11 cellular contexts compared by ENCODE assay signal in genomic region chr19:15317392-15318011, GRCh38. TPM values are rescaled to one million over a fixed set of nuclear protein-coding genes. Genes with fewer than 3 reads are reported as not detected.
DNase-seq lines count a peak whose midpoint lies in the region; ATAC-seq and TF ChIP-seq lines count a peak whose summit lies in the region.
"Had no signal": no experiment of that assay in that cellular context is flagged by ENCODE, and none has a peak within 500 bp of the region (broad histone marks: within the 10 kb centered on the region; RNA-seq: fewer than 3 reads in every experiment).

No MANE protein-coding gene starts in this region.

- 47% methylated on average over 3 of the region's 3 CpGs for WGBS in smooth muscle cell (ENCODE audit: low lambda C conversion rate)

- H3F3A ChIP-seq in smooth muscle cell (ENCODE audit: low read depth) = peaks cover 3% of the 10 kb centered on the region

- no peak overlapping the region for H3K4me3 ChIP-seq in smooth muscle cell

- POLR2A ChIA-PET in T-cell (lab: Charles Lee) = interaction anchor here (0.5 to 1.2 kb wide), 6 partner anchors 10 to 953 kb away, joined by 3 to 6 read pairs (median 4); no protein-coding TSS in a partner anchor

- CTCF ChIA-PET in T-cell (lab: Charles Lee) = interaction anchor here (0.5 to 0.9 kb wide), 5 partner anchors 9 to 1300 kb away, joined by 3 to 6 read pairs (median 5); no protein-coding TSS in a partner anchor

- peak overlapping the region; percentile 78 for H3K27ac Mint-ChIP-seq in activated CD4-positive, alpha-beta T cell treated with anti-CD3 and anti-CD28 coated beads, Interleukin-2, amount 10 ng/mL, durations not matched to agents 24 days and 14 days
- H3K27ac Mint-ChIP-seq in T-cell = peak overlapping the region in 1 of 2 donors; percentile 29

- H3K79me2 ChIP-seq in smooth muscle cell (ENCODE audit: low read depth) = peaks cover 100% of the 10 kb centered on the region

- no peaks in the 10 kb centered on the region for H3K27me3 ChIP-seq in smooth muscle cell (ENCODE audit: low read depth)

- no peak for DNase-seq in activated CD4-positive, alpha-beta T cell treated with anti-CD3 and anti-CD28 coated beads, Interleukin-2, amount 10 ng/mL, durations not matched to agents 24 days and 14 days
- DNase-seq in activated CD4-positive, alpha-beta T cell treated with anti-CD3 and anti-CD28 coated beads, Interleukin-2, amount 50 U/mL, for 1 hour = no peak
- DNase-seq in T-cell (no peak), hepatic stellate cell (ENCODE audit: low spot score) (peak; percentile 63), smooth muscle cell (lab: John Stamatoyannopoulos, UW; ENCODE audit: unreplicated experiment) (no peak), KBM-7 (no peak), sciatic nerve (ENCODE audit: low spot score) (no peak)
- DNase-seq: NCI-H69; stimulated activated CD4-positive, alpha-beta T cell treated with anti-CD3 and anti-CD28 coated beads, Interleukin-4, amount 100 ng/mL, for 1 hour had no signal

- intact Hi-C loops in activated CD4-positive, alpha-beta T cell treated with anti-CD3 and anti-CD28 coated beads, Interleukin-2, amount 10 ng/mL, durations not matched to agents 24 days and 14 days (cut with micrococcal nuclease) = loop anchor here (2.0 kb wide), 1 partner anchor 17 kb away; no protein-coding TSS in a partner anchor
- intact Hi-C loops in sciatic nerve (cut with DNase I) = no loop called here

- peaks cover 75% of the 10 kb centered on the region for H3K4me1 Mint-ChIP-seq in activated CD4-positive, alpha-beta T cell treated with anti-CD3 and anti-CD28 coated beads, Interleukin-2, amount 10 ng/mL, durations not matched to agents 24 days and 14 days
- peaks cover 88 to 92% (median 88%) of the 10 kb centered on the region in 3 donors for H3K4me1 Mint-ChIP-seq in T-cell

- H3K27me3 Mint-ChIP-seq in activated CD4-positive, alpha-beta T cell treated with anti-CD3 and anti-CD28 coated beads, Interleukin-2, amount 10 ng/mL, durations not matched to agents 24 days and 14 days = no peaks in the 10 kb centered on the region
- H3K27me3 Mint-ChIP-seq in T-cell = no peaks in the 10 kb centered on the region

- H4K20me1 ChIP-seq in smooth muscle cell (ENCODE audit: low read depth) = peaks cover 100% of the 10 kb centered on the region

- H3K9ac ChIP-seq in smooth muscle cell (ENCODE audit: low read depth) = no peak overlapping the region

- peaks cover 28% of the 10 kb centered on the region for H3K4me1 ChIP-seq in smooth muscle cell (ENCODE audit: low read depth)

- ATAC-seq in T-cell (replicated peaks in 1 of 4) (no peak), sciatic nerve (no peak), HG03280 (IDR thresholded peaks at IDR 0.05; ENCODE audit: unreplicated experiment) (no peak)

- in situ Hi-C loops in KBM-7 (cut with MboI; ENCODE audit: low pct_unique_long_range_greater_than_20kb, low sequenced_read_pairs) = no loop called here

- peaks cover 8% of the 10 kb centered on the region for H3K36me3 Mint-ChIP-seq in activated CD4-positive, alpha-beta T cell treated with anti-CD3 and anti-CD28 coated beads, Interleukin-2, amount 10 ng/mL, durations not matched to agents 24 days and 14 days (ENCODE audit: low read depth)
- H3K36me3 Mint-ChIP-seq in T-cell = peaks cover 9% of the 10 kb centered on the region

- no peak overlapping the region for H2AFZ ChIP-seq in smooth muscle cell (ENCODE audit: low read depth)

- TF ChIP-seq CTCF in smooth muscle cell (IDR thresholded peaks at IDR 0.05; ENCODE audit: borderline replicate concordance, insufficient read depth, poor library complexity, severe bottlenecking) = no peak

- peak overlapping the region; percentile 37 for H3K4me3 Mint-ChIP-seq in activated CD4-positive, alpha-beta T cell treated with anti-CD3 and anti-CD28 coated beads, Interleukin-2, amount 10 ng/mL, durations not matched to agents 24 days and 14 days
- H3K4me3 Mint-ChIP-seq in T-cell = peak overlapping the region; percentile 49 to 68 (median 64)

- peaks cover 4% of the 10 kb centered on the region for H3K9me3 Mint-ChIP-seq in activated CD4-positive, alpha-beta T cell treated with anti-CD3 and anti-CD28 coated beads, Interleukin-2, amount 10 ng/mL, durations not matched to agents 24 days and 14 days
- H3K9me3 Mint-ChIP-seq in T-cell = no peaks in the 10 kb centered on the region

- peak overlapping the region; percentile 32 for H3K4me2 ChIP-seq in smooth muscle cell

- H3K36me3 ChIP-seq in smooth muscle cell (ENCODE audit: low read depth) = no peaks in the 10 kb centered on the region

- H3K27ac ChIP-seq in smooth muscle cell (ENCODE audit: low read depth) = peak overlapping the region; percentile 77
- H3K27ac ChIP-seq: VCaP had no signal

- H3K9me3 ChIP-seq in smooth muscle cell (replicated peaks; ENCODE audit: low read depth) = no peaks in the 10 kb centered on the region

RNA-seq across cellular contexts. Expression of gene BRD4, which starts 14.8 kb away (rescaled TPM):
- 109 TPM in 2 replicates for total RNA-seq in activated CD4-positive, alpha-beta T cell treated with anti-CD3 and anti-CD28 coated beads, Interleukin-2, amount 10 ng/mL, durations not matched to agents 24 days and 14 days
- total RNA-seq in T-cell (100 to 1,000 TPM; 115 to 154 (median 139) TPM), smooth muscle cell (16.1 and 24.1 TPM in 2 replicates), sciatic nerve (110 TPM)
- polyA plus RNA-seq in smooth muscle cell = 102 and 105 TPM in 2 replicates
